ENCODE assay signal across 28 cellular contexts in the genomic region with DNA sequence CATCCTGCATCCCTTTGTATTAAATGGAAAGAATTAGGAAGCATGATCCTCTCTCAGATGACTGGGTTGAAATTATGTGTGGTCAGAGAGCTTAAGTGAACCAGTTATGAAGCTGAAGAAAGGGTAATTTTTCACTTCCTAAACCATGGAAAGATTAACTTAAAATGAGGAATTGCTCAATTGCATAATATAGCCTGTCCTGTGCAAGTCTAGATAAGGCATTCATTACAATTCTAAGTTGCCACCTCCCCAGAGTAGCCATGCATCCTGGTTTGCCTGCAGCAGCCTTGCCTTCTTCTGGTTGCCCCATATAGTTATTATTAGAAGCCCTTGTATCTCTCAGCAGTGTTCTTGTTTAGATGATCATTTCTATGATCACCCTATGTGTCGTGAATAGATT. TPM values are rescaled to one million over a fixed set of nuclear protein-coding genes. Genes with fewer than 3 reads are reported as not detected.
DNase-seq lines count a peak whose midpoint lies in the region; ATAC-seq and TF ChIP-seq lines count a peak whose summit lies in the region.
"Had no signal": no experiment of that assay in that cellular context is flagged by ENCODE, and none has a peak within 500 bp of the region (broad histone marks: within the 10 kb centered on the region; RNA-seq: fewer than 3 reads in every experiment).

No MANE protein-coding gene starts in this region.

- no peak for TF ChIP-seq POLR2A in suprapubic skin (IDR thresholded peaks at IDR 0.05)

- H3K4me1 Mint-ChIP-seq in stimulated activated naive CD8-positive, alpha-beta T cell treated with anti-CD3 and anti-CD28 coated beads, Interleukin-15, Interleukin-2, amounts not matched to agents 100 ng/mL and 50 ng/mL, for 24 hours (ENCODE audit: low read depth): peaks cover 39% of the 10 kb centered on the region
- H3K4me1 Mint-ChIP-seq in stimulated activated naive CD8-positive, alpha-beta T cell treated with anti-CD3 and anti-CD28 coated beads, Interleukin-15, amount 100 ng/mL, for 72 hours: peaks cover 35% of the 10 kb centered on the region
- H3K4me1 Mint-ChIP-seq in activated T-helper 2 cell treated with anti-CD3 and anti-CD28 coated beads, Interferon-gamma antibody, Interleukin-2, Interleukin-4, amounts not matched to agents 10 μg/mL and 5 μg/mL and 100 μg/mL, durations not matched to agents 14 hours and 24 hours and 36 hours (ENCODE audit: low read depth): peaks cover 39% of the 10 kb centered on the region
- H3K4me1 Mint-ChIP-seq in stimulated activated effector memory CD8-positive, alpha-beta T cell treated with anti-CD3 and anti-CD28 coated beads, Interleukin-12 subunit alpha, Interleukin-12 subunit beta, amount 100 ng/mL, for 72 hours: peaks cover 88% of the 10 kb centered on the region
- H3K4me1 Mint-ChIP-seq: mesothelial cell of epicardium had no signal

- no peaks in the 10 kb centered on the region for H3K9me3 ChIP-seq in suprapubic skin
- H3K9me3 ChIP-seq: adrenal gland, HAP-1, transverse colon had no signal

- no peak for ATAC-seq in stimulated activated naive CD8-positive, alpha-beta T cell treated with anti-CD3 and anti-CD28 coated beads, Interleukin-15, amount 100 ng/mL, for 72 hours
- no peak for ATAC-seq in stimulated activated effector memory CD8-positive, alpha-beta T cell treated with anti-CD3 and anti-CD28 coated beads, Interleukin-12 subunit alpha, Interleukin-12 subunit beta, amount 100 ng/mL, for 72 hours
- no peak for ATAC-seq in GM18873 (IDR thresholded peaks at IDR 0.05; ENCODE audit: low FRiP score, unreplicated experiment)

- peaks cover 4% of the 10 kb centered on the region for H3K4me1 ChIP-seq in suprapubic skin
- H3K4me1 ChIP-seq: adrenal gland, HAP-1, transverse colon had no signal

- TF ChIP-seq CTCF in suprapubic skin (IDR thresholded peaks at IDR 0.05): no peak

- DNase-seq in stimulated activated naive CD8-positive, alpha-beta T cell treated with anti-CD3 and anti-CD28 coated beads, Interleukin-15, amount 100 ng/mL, for 72 hours: no peak
- DNase-seq in NOMO-1 treated with dmso at 0.1 percent for 144 hours (lab: John Stamatoyannopoulos, UW; ENCODE audit: unreplicated experiment) (peak; percentile 31), suprapubic skin (ENCODE audit: low spot score in 2 of 2) (no peak), NCI-H1417 (lab: John Stamatoyannopoulos, UW) (no peak)
- no peak for DNase-seq in activated T-helper 2 cell treated with anti-CD3 and anti-CD28 coated beads, Interferon-gamma antibody, Interleukin-2, Interleukin-4, amounts not matched to agents 10 μg/mL and 5 μg/mL and 100 μg/mL, durations not matched to agents 14 hours and 24 hours and 36 hours (ENCODE audit: low spot score)
- DNase-seq in stimulated activated effector memory CD8-positive, alpha-beta T cell treated with anti-CD3 and anti-CD28 coated beads, Interleukin-12 subunit alpha, Interleukin-12 subunit beta, amount 100 ng/mL, for 72 hours (ENCODE audit: low spot score in 2 of 2): no peak
- DNase-seq: activated CD4-positive, alpha-beta T cell treated with anti-CD3 and anti-CD28 coated beads for 48 hours; activated CD8-positive, alpha-beta memory T cell treated with anti-CD3 and anti-CD28 coated beads for 24 hours; activated naive CD4-positive, alpha-beta T cell treated with Interleukin-2 at 50 U/mL for 16 hours; activated T-cell treated with anti-CD3 and anti-CD28 coated beads, Interleukin-2, amount 50 U/mL, for 4 hours; adrenal gland; brain microvascular endothelial cell; KG1; naive thymus-derived CD8-positive, alpha-beta T cell; NCI-H1092; NCI-H187 treated with DMSO at 0.1 percent for 48 hours; NCI-H2171 treated with DMSO at 0.1 percent for 48 hours; NCI-H510A treated with DMSO at 0.1 percent for 48 hours; retina; stimulated activated CD4-positive, alpha-beta T cell treated with anti-CD3 and anti-CD28 coated beads, Interleukin-1b, Interleukin-23, amount 100 ng/mL, for 48 hours; stimulated activated CD8-positive, alpha-beta memory T cell treated with anti-CD3 and anti-CD28 coated beads, Interleukin-4, amount 100 ng/mL, for 48 hours; transverse colon had no signal

- no peak overlapping the region for H3K27ac ChIP-seq in suprapubic skin
- H3K27ac ChIP-seq: adrenal gland, brain microvascular endothelial cell had no signal

- no peak for TF ChIP-seq EP300 in suprapubic skin (IDR thresholded peaks at IDR 0.05)

- H3K4me3 Mint-ChIP-seq in stimulated activated naive CD8-positive, alpha-beta T cell treated with anti-CD3 and anti-CD28 coated beads, Interleukin-15, Interleukin-2, amounts not matched to agents 100 ng/mL and 50 ng/mL, for 24 hours: no peak overlapping the region
- H3K4me3 Mint-ChIP-seq in stimulated activated naive CD8-positive, alpha-beta T cell treated with anti-CD3 and anti-CD28 coated beads, Interleukin-15, amount 100 ng/mL, for 72 hours: no peak overlapping the region
- H3K4me3 Mint-ChIP-seq in activated T-helper 2 cell treated with anti-CD3 and anti-CD28 coated beads, Interferon-gamma antibody, Interleukin-2, Interleukin-4, amounts not matched to agents 10 μg/mL and 5 μg/mL and 100 μg/mL, durations not matched to agents 14 hours and 24 hours and 36 hours (ENCODE audit: low read depth): no peak overlapping the region
- H3K4me3 Mint-ChIP-seq in stimulated activated effector memory CD8-positive, alpha-beta T cell treated with anti-CD3 and anti-CD28 coated beads, Interleukin-12 subunit alpha, Interleukin-12 subunit beta, amount 100 ng/mL, for 72 hours: peak overlapping the region; percentile 69
- H3K4me3 Mint-ChIP-seq: activated T-cell treated with anti-CD3 and anti-CD28 coated beads, Interleukin-2, amount 50 U/mL, for 4 hours; mesothelial cell of epicardium; T-helper 1 cell treated with Interleukin-12 subunit alpha and Interleukin-12 subunit beta and Interleukin-4 antibody, amounts not matched to agents 30 μg/mL and 1 μg/mL, for 36 hours had no signal

- H3K27me3 ChIP-seq in suprapubic skin: no peaks in the 10 kb centered on the region
- H3K27me3 ChIP-seq: adrenal gland, brain microvascular endothelial cell, transverse colon had no signal

- intact Hi-C loops in activated T-helper 2 cell treated with anti-CD3 and anti-CD28 coated beads, Interferon-gamma antibody, Interleukin-2, Interleukin-4, amounts not matched to agents 10 μg/mL and 5 μg/mL and 100 μg/mL, durations not matched to agents 14 hours and 24 hours and 36 hours (cut with micrococcal nuclease): no loop called here

- H3K27me3 Mint-ChIP-seq in stimulated activated naive CD8-positive, alpha-beta T cell treated with anti-CD3 and anti-CD28 coated beads, Interleukin-15, Interleukin-2, amounts not matched to agents 100 ng/mL and 50 ng/mL, for 24 hours: no peaks in the 10 kb centered on the region
- no peaks in the 10 kb centered on the region for H3K27me3 Mint-ChIP-seq in stimulated activated naive CD8-positive, alpha-beta T cell treated with anti-CD3 and anti-CD28 coated beads, Interleukin-15, amount 100 ng/mL, for 72 hours
- H3K27me3 Mint-ChIP-seq in activated T-helper 2 cell treated with anti-CD3 and anti-CD28 coated beads, Interferon-gamma antibody, Interleukin-2, Interleukin-4, amounts not matched to agents 10 μg/mL and 5 μg/mL and 100 μg/mL, durations not matched to agents 14 hours and 24 hours and 36 hours (ENCODE audit: low read depth): no peaks in the 10 kb centered on the region
- H3K27me3 Mint-ChIP-seq: naive thymus-derived CD8-positive, alpha-beta T cell had no signal

- no peak overlapping the region for H3K4me3 ChIP-seq in suprapubic skin
- H3K4me3 ChIP-seq: adrenal gland, HAP-1, skin epidermis, transverse colon had no signal

- peaks cover 49% of the 10 kb centered on the region for H3K36me3 Mint-ChIP-seq in stimulated activated naive CD8-positive, alpha-beta T cell treated with anti-CD3 and anti-CD28 coated beads, Interleukin-15, Interleukin-2, amounts not matched to agents 100 ng/mL and 50 ng/mL, for 24 hours (ENCODE audit: low read depth)
- H3K36me3 Mint-ChIP-seq in activated T-helper 2 cell treated with anti-CD3 and anti-CD28 coated beads, Interferon-gamma antibody, Interleukin-2, Interleukin-4, amounts not matched to agents 10 μg/mL and 5 μg/mL and 100 μg/mL, durations not matched to agents 14 hours and 24 hours and 36 hours (ENCODE audit: low read depth): peaks cover 55% of the 10 kb centered on the region
- peaks cover 86% of the 10 kb centered on the region for H3K36me3 Mint-ChIP-seq in stimulated activated effector memory CD8-positive, alpha-beta T cell treated with anti-CD3 and anti-CD28 coated beads, Interleukin-12 subunit alpha, Interleukin-12 subunit beta, amount 100 ng/mL, for 72 hours

- H3K9me3 Mint-ChIP-seq in stimulated activated naive CD8-positive, alpha-beta T cell treated with anti-CD3 and anti-CD28 coated beads, Interleukin-15, Interleukin-2, amounts not matched to agents 100 ng/mL and 50 ng/mL, for 24 hours: no peaks in the 10 kb centered on the region
- H3K9me3 Mint-ChIP-seq in stimulated activated naive CD8-positive, alpha-beta T cell treated with anti-CD3 and anti-CD28 coated beads, Interleukin-15, amount 100 ng/mL, for 72 hours: no peaks in the 10 kb centered on the region
- H3K9me3 Mint-ChIP-seq in activated T-helper 2 cell treated with anti-CD3 and anti-CD28 coated beads, Interferon-gamma antibody, Interleukin-2, Interleukin-4, amounts not matched to agents 10 μg/mL and 5 μg/mL and 100 μg/mL, durations not matched to agents 14 hours and 24 hours and 36 hours: no peaks in the 10 kb centered on the region
- no peaks in the 10 kb centered on the region for H3K9me3 Mint-ChIP-seq in stimulated activated effector memory CD8-positive, alpha-beta T cell treated with anti-CD3 and anti-CD28 coated beads, Interleukin-12 subunit alpha, Interleukin-12 subunit beta, amount 100 ng/mL, for 72 hours
- H3K9me3 Mint-ChIP-seq: activated T-cell treated with anti-CD3 and anti-CD28 coated beads, Interleukin-2, amount 50 U/mL, for 4 hours; mesothelial cell of epicardium; naive thymus-derived CD8-positive, alpha-beta T cell; T-helper 1 cell treated with Interleukin-12 subunit alpha and Interleukin-12 subunit beta and Interleukin-4 antibody, amounts not matched to agents 30 μg/mL and 1 μg/mL, for 36 hours had no signal

- peaks cover 36% of the 10 kb centered on the region for H3K36me3 ChIP-seq in suprapubic skin

- peak overlapping the region; percentile 17 for H3K27ac Mint-ChIP-seq in stimulated activated naive CD8-positive, alpha-beta T cell treated with anti-CD3 and anti-CD28 coated beads, Interleukin-15, Interleukin-2, amounts not matched to agents 100 ng/mL and 50 ng/mL, for 24 hours
- no peak overlapping the region for H3K27ac Mint-ChIP-seq in stimulated activated naive CD8-positive, alpha-beta T cell treated with anti-CD3 and anti-CD28 coated beads, Interleukin-15, amount 100 ng/mL, for 72 hours
- peak overlapping the region; percentile 7 for H3K27ac Mint-ChIP-seq in activated T-helper 2 cell treated with anti-CD3 and anti-CD28 coated beads, Interferon-gamma antibody, Interleukin-2, Interleukin-4, amounts not matched to agents 10 μg/mL and 5 μg/mL and 100 μg/mL, durations not matched to agents 14 hours and 24 hours and 36 hours
- peak overlapping the region; percentile 94 for H3K27ac Mint-ChIP-seq in stimulated activated effector memory CD8-positive, alpha-beta T cell treated with anti-CD3 and anti-CD28 coated beads, Interleukin-12 subunit alpha, Interleukin-12 subunit beta, amount 100 ng/mL, for 72 hours
- H3K27ac Mint-ChIP-seq: T-helper 1 cell treated with Interleukin-12 subunit alpha and Interleukin-12 subunit beta and Interleukin-4 antibody, amounts not matched to agents 30 μg/mL and 1 μg/mL, for 36 hours had no signal

- 98% methylated on average over 1 of the region's 1 CpG for WGBS in suprapubic skin

RNA-seq across cellular contexts. Expression of a gene that starts 45.3 kb away (rescaled TPM):
- total RNA-seq in activated T-helper 2 cell treated with anti-CD3 and anti-CD28 coated beads, Interferon-gamma antibody, Interleukin-2, Interleukin-4, amounts not matched to agents 10 μg/mL and 5 μg/mL and 100 μg/mL, durations not matched to agents 14 hours and 24 hours and 36 hours: 39.2 and 42.4 TPM in 2 replicates
- total RNA-seq in suprapubic skin: 10 to 100 TPM in 1 of 4 donors, 1 to 10 TPM in 3; 7.4 to 12.4 (median 7.9) TPM

Comparison
In these comparisons a context has a peak if more than half of its experiments do, and no peak if none do; other contexts are left out.
1. H3K27ac Mint-ChIP-seq: peak in stimulated activated naive CD8-positive, alpha-beta T cell treated with anti-CD3 and anti-CD28 coated beads, Interleukin-15, Interleukin-2, amounts not matched to agents 100 ng/mL and 50 ng/mL, for 24 hours (single experiment), activated T-helper 2 cell treated with anti-CD3 and anti-CD28 coated beads, Interferon-gamma antibody, Interleukin-2, Interleukin-4, amounts not matched to agents 10 μg/mL and 5 μg/mL and 100 μg/mL, durations not matched to agents 14 hours and 24 hours and 36 hours (single experiment) and stimulated activated effector memory CD8-positive, alpha-beta T cell treated with anti-CD3 and anti-CD28 coated beads, Interleukin-12 subunit alpha, Interleukin-12 subunit beta, amount 100 ng/mL, for 72 hours (single experiment); none in stimulated activated naive CD8-positive, alpha-beta T cell treated with anti-CD3 and anti-CD28 coated beads, Interleukin-15, amount 100 ng/mL, for 72 hours (0 of 2).